ENCODE assay signal across 9 cellular contexts in genomic region chr3:112132975-112133448, GRCh38. TPM values are rescaled to one million over a fixed set of nuclear protein-coding genes. Genes with fewer than 3 reads are reported as not detected.
DNase-seq lines count a peak whose midpoint lies in the region; ATAC-seq and TF ChIP-seq lines count a peak whose summit lies in the region.
"Had no signal": no experiment of that assay in that cellular context is flagged by ENCODE, and none has a peak within 500 bp of the region (broad histone marks: within the 10 kb centered on the region; RNA-seq: fewer than 3 reads in every experiment).

Gene GCSAM (minus strand): TSS chr3:112133248. CDS start chr3:112133120, 128 bp downstream.

- no peak within 1 kb of the TSS for H3K4me3 Mint-ChIP-seq in neural progenitor cell
- H3K4me3 Mint-ChIP-seq in WTC11 = no peak within 1 kb of the TSS

- DNase-seq in activated naive CD4-positive, alpha-beta T cell treated with anti-CD3 and anti-CD28 coated beads, Interleukin-2, amount 50 U/mL, for 16 hours = peak; percentile 58
- DNase-seq in neural progenitor cell (ENCODE audit: low spot score) = no peak
- DNase-seq in ACHN = no peak
- no peak for DNase-seq in NCI-H2107 treated with DMSO at 0.1 percent for 48 hours (lab: John Stamatoyannopoulos, UW; ENCODE audit: unreplicated experiment)
- no peak for DNase-seq in WTC11 (ENCODE audit: low spot score)

- H3K9me3 Mint-ChIP-seq in neural progenitor cell (no peaks in the 10 kb centered on the region), WTC11 (no peaks in the 10 kb centered on the region)

- peak within 1 kb of the TSS; percentile 70 for H2AFZ ChIP-seq in OCI-LY3 (ENCODE audit: low read depth, low read length)
- H2AFZ ChIP-seq in neural progenitor cell (replicated peaks) = no peak within 1 kb of the TSS

- peaks cover 23% of the 10 kb centered on the region for H3F3A ChIP-seq in neural progenitor cell (ENCODE audit: low read depth)

- no peaks in the 10 kb centered on the region for H3K36me3 Mint-ChIP-seq in neural progenitor cell
- peaks cover 4% of the 10 kb centered on the region; the same call in 1 of the 2 replicates for H3K36me3 Mint-ChIP-seq in WTC11

- H3K9me3 ChIP-seq in OCI-LY3 (ENCODE audit: insufficient read depth, low read length) = no peaks in the 10 kb centered on the region
- H3K9me3 ChIP-seq in neural progenitor cell (ENCODE audit: low read depth) = no peaks in the 10 kb centered on the region

- no peak for TF ChIP-seq CTCF in OCI-LY3 (IDR thresholded peaks at IDR 0.05; ENCODE audit: low read depth, low read length)
- no peak for TF ChIP-seq CTCF in neural progenitor cell (IDR thresholded peaks at IDR 0.05)
- TF ChIP-seq CTCF in WTC11 (IDR thresholded peaks at IDR 0.05) = no peak

- POLR2A ChIA-PET in WTC11 (lab: Charles Lee) = no interaction called here

- peak within 1 kb of the TSS; percentile 72 for H3K27ac Mint-ChIP-seq in neural progenitor cell
- no peak within 1 kb of the TSS for H3K27ac Mint-ChIP-seq in WTC11

- peak within 1 kb of the TSS; percentile 49 for H3K27ac ChIP-seq in OCI-LY3 (ENCODE audit: low read length)
- H3K27ac ChIP-seq in neural progenitor cell = no peak within 1 kb of the TSS

- in situ Hi-C loops in ACHN (cut with HindIII; ENCODE audit: low pct_ligation_motif_present, low pct_unique_long_range_greater_than_20kb, low sequenced_read_pairs) = no loop called here

- H3K4me2 ChIP-seq in OCI-LY3 (ENCODE audit: low read length) = peak within 1 kb of the TSS; percentile 78
- no peak within 1 kb of the TSS for H3K4me2 ChIP-seq in neural progenitor cell

- H3K79me2 ChIP-seq in OCI-LY3 (ENCODE audit: low read length) = no peaks in the 10 kb centered on the region
- no peaks in the 10 kb centered on the region for H3K79me2 ChIP-seq in neural progenitor cell (ENCODE audit: low read depth)

- ATAC-seq in GM18519 (IDR thresholded peaks at IDR 0.05; ENCODE audit: low FRiP score, unreplicated experiment) (peak; percentile 60), HG02870 (IDR thresholded peaks at IDR 0.05; ENCODE audit: unreplicated experiment) (peak; percentile 70), WTC11 (no peak)

- H3K27me3 ChIP-seq in OCI-LY3 (ENCODE audit: low read depth, low read length) = no peaks in the 10 kb centered on the region
- no peaks in the 10 kb centered on the region for H3K27me3 ChIP-seq in neural progenitor cell

- H3K27me3 Mint-ChIP-seq in neural progenitor cell (ENCODE audit: insufficient read depth, low read depth) = no peaks in the 10 kb centered on the region
- H3K27me3 Mint-ChIP-seq in WTC11 (ENCODE audit: low read depth) = no peaks in the 10 kb centered on the region

- CTCF ChIA-PET in WTC11 (lab: Charles Lee) = interaction anchor here (1.3 to 2.5 kb wide), 2 partner anchors 21 to 161 kb away, joined by 4 to 5 read pairs; partner anchors contain the start of gene SLC9C1

- H3K36me3 ChIP-seq in OCI-LY3 (replicated peaks; ENCODE audit: low read depth, low read length) (no peaks in the 10 kb centered on the region), neural progenitor cell (no peaks in the 10 kb centered on the region)

- peak within 1 kb of the TSS; percentile 41 for H3K9ac ChIP-seq in OCI-LY3 (ENCODE audit: low read length)
- no peak within 1 kb of the TSS for H3K9ac ChIP-seq in neural progenitor cell

- H3K4me1 ChIP-seq in OCI-LY3 (ENCODE audit: low read length) = peaks cover 74% of the 10 kb centered on the region
- H3K4me1 ChIP-seq in neural progenitor cell = peaks cover 35% of the 10 kb centered on the region

- H3K4me3 ChIP-seq in OCI-LY3 (ENCODE audit: low read length) (peak within 1 kb of the TSS; percentile 62), neural progenitor cell (no peak within 1 kb of the TSS)

- H3K4me1 Mint-ChIP-seq in neural progenitor cell (peaks cover 37% of the 10 kb centered on the region), WTC11 (peaks cover 58% of the 10 kb centered on the region)

- H4K20me1 ChIP-seq in OCI-LY3 (ENCODE audit: insufficient read depth, low read length) = no peaks in the 10 kb centered on the region
- no peaks in the 10 kb centered on the region for H4K20me1 ChIP-seq in neural progenitor cell (ENCODE audit: low read depth)

TF ChIP-seq in WTC11, 78 proteins besides CTCF, POLR2A, EP300 and RAD21:
- no peak for TF ChIP-seq ERG (CRISPR knock-in tag; IDR thresholded peaks at IDR 0.05)
- TF ChIP-seq, protein P1, sequence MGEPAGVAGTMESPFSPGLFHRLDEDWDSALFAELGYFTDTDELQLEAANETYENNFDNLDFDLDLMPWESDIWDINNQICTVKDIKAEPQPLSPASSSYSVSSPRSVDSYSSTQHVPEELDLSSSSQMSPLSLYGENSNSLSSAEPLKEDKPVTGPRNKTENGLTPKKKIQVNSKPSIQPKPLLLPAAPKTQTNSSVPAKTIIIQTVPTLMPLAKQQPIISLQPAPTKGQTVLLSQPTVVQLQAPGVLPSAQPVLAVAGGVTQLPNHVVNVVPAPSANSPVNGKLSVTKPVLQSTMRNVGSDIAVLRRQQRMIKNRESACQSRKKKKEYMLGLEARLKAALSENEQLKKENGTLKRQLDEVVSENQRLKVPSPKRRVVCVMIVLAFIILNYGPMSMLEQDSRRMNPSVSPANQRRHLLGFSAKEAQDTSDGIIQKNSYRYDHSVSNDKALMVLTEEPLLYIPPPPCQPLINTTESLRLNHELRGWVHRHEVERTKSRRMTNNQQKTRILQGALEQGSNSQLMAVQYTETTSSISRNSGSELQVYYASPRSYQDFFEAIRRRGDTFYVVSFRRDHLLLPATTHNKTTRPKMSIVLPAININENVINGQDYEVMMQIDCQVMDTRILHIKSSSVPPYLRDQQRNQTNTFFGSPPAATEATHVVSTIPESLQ (CRISPR knock-in tag; IDR thresholded peaks at IDR 0.05) = no peak
- TF ChIP-seq, protein P2, sequence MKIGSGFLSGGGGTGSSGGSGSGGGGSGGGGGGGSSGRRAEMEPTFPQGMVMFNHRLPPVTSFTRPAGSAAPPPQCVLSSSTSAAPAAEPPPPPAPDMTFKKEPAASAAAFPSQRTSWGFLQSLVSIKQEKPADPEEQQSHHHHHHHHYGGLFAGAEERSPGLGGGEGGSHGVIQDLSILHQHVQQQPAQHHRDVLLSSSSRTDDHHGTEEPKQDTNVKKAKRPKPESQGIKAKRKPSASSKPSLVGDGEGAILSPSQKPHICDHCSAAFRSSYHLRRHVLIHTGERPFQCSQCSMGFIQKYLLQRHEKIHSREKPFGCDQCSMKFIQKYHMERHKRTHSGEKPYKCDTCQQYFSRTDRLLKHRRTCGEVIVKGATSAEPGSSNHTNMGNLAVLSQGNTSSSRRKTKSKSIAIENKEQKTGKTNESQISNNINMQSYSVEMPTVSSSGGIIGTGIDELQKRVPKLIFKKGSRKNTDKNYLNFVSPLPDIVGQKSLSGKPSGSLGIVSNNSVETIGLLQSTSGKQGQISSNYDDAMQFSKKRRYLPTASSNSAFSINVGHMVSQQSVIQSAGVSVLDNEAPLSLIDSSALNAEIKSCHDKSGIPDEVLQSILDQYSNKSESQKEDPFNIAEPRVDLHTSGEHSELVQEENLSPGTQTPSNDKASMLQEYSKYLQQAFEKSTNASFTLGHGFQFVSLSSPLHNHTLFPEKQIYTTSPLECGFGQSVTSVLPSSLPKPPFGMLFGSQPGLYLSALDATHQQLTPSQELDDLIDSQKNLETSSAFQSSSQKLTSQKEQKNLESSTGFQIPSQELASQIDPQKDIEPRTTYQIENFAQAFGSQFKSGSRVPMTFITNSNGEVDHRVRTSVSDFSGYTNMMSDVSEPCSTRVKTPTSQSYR (CRISPR knock-in tag; IDR thresholded peaks at IDR 0.05) = no peak
- no peak for TF ChIP-seq ZNF423 (CRISPR knock-in tag; IDR thresholded peaks at IDR 0.05)
- no peak for TF ChIP-seq ATF2 (CRISPR knock-in tag; IDR thresholded peaks at IDR 0.05; ENCODE audit: borderline replicate concordance, low read depth)
- no peak for TF ChIP-seq ZBTB21 (CRISPR knock-in tag; IDR thresholded peaks at IDR 0.05; ENCODE audit: borderline replicate concordance)
- TF ChIP-seq NR1H2 (CRISPR knock-in tag; IDR thresholded peaks at IDR 0.05) = no peak
TF ChIP-seq in WTC11: peak in this region for 0.

RNA-seq across cellular contexts. Expression of gene GCSAM, which starts in this region (rescaled TPM):
- total RNA-seq in neural progenitor cell (ENCODE audit: low replicate concordance) (not detected in 2 replicates), WTC11 (2021) (0.07 to 0.17 TPM in 2 of 3 replicates, not detected in the other)
- total RNA-seq: NCI-H460 had no signal
